ENCODE assay signal across 22 cellular contexts in genomic region chr1:95339377-95339776, GRCh38.
"Had no signal": no experiment of that assay in that cellular context is flagged by ENCODE, and none has a peak within 500 bp of the region (broad histone marks: within the 10 kb centered on the region; RNA-seq: fewer than 3 reads in every experiment).

No MANE protein-coding gene starts in this region.

- H3K27ac ChIP-seq: heart right ventricle, hepatocyte, neural progenitor cell, ovary, right lobe of liver, skin epidermis, tibial nerve, upper lobe of left lung, vagina had no signal

- H3K79me2 ChIP-seq: hepatocyte had no signal

- H3K9me3 ChIP-seq: heart right ventricle, ovary, right lobe of liver, tibial nerve, upper lobe of left lung, vagina had no signal

- H3K4me3 ChIP-seq: heart right ventricle, hepatocyte, lung, neural progenitor cell, ovary, right lobe of liver, skin epidermis, tibial nerve, upper lobe of left lung, vagina had no signal

- DNase-seq: islet precursor cell; mesendoderm; naive B cell; natural killer cell; nephron progenitor cell; ovary; right lobe of liver; stimulated activated CD4-positive, alpha-beta T cell treated with anti-CD3 and anti-CD28 coated beads, Interleukin-12 subunit alpha, Interleukin-12 subunit beta, amount 100 ng/mL, for 4 hours; stimulated activated CD4-positive, alpha-beta T cell treated with anti-CD3 and anti-CD28 coated beads, Interleukin-4, amount 100 ng/mL, for 24 hours; stimulated activated naive CD4-positive, alpha-beta T cell treated with Interleukin-2 at 50 U/mL for 16 hours; stimulated activated naive CD8-positive, alpha-beta T cell treated with anti-CD3 and anti-CD28 coated beads, Interleukin-15, amount 100 ng/mL, for 72 hours; substantia nigra; upper lobe of left lung had no signal

- H3K9ac ChIP-seq: neural progenitor cell had no signal

- ATAC-seq: left lobe of liver; natural killer cell; right lobe of liver; stimulated activated effector memory CD8-positive, alpha-beta T cell treated with anti-CD3 and anti-CD28 coated beads, Interleukin-12 subunit alpha, Interleukin-12 subunit beta, amount 100 ng/mL, for 72 hours; stimulated activated naive CD8-positive, alpha-beta T cell treated with anti-CD3 and anti-CD28 coated beads, Interleukin-15, amount 100 ng/mL, for 72 hours had no signal

- H3K36me3 ChIP-seq: heart right ventricle, neural progenitor cell, ovary, right lobe of liver, tibial nerve, upper lobe of left lung, vagina had no signal

- H3K27me3 ChIP-seq: heart right ventricle, hepatocyte, neural progenitor cell, ovary, right lobe of liver, tibial nerve, upper lobe of left lung, vagina had no signal

- H3K4me2 ChIP-seq: hepatocyte, neural progenitor cell had no signal

- H3K4me1 ChIP-seq: neural progenitor cell, right lobe of liver, tibial nerve, upper lobe of left lung, vagina had no signal

- H2AFZ ChIP-seq: hepatocyte had no signal
